Comparison of ENCODE assay signal across 20 cellular contexts in the genomic region with DNA sequence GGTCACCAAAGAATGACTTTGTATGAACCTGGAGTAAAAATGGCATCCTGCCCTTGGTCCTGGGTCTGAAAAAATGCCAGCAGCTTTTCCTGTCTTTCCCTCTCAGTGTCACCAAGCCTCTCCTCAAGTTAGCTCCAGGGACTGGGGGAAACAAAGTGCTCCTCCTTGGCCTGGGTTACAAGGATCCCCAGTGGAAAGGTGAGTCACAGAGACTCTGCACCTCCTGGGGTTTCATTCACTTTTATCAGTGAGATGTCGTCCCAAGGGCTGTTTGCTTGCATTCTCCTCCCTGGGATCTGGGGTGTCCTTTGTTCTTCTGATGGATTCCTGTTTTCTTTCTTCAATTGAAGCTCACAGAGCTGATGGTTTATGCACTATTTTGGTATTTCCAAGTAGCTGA.
A peak's percentile ranks its signal among the peaks of the same experiment; 100 is the strongest.
DNase-seq lines count a peak whose midpoint lies in the region; ATAC-seq, FAIRE-seq and TF ChIP-seq lines count a peak whose summit lies in the region.
"Had no signal": no experiment of that assay in that cellular context is flagged by ENCODE, and none has a peak within 500 bp of the region (broad histone marks: within the 10 kb centered on the region; RNA-seq: fewer than 3 reads in every experiment).

No MANE protein-coding gene starts in this region.

- H3K9ac ChIP-seq in mammary epithelial cell (ENCODE audit: insufficient read depth, low read length) = no peak overlapping the region
- H3K9ac ChIP-seq: BLaER1 treated with 17β-estradiol and CSF1 and Interleukin-3, amounts not matched to agents 10 nM and 100 nM had no signal

- no peaks in the 10 kb centered on the region for H3K36me3 ChIP-seq in mammary epithelial cell (ENCODE audit: insufficient read depth, low read length)
- no peaks in the 10 kb centered on the region for H3K36me3 ChIP-seq in iPS DF 6.9 (ENCODE audit: control insufficient read depth, insufficient read depth, low read length)
- H3K36me3 ChIP-seq: BLaER1 treated with 17β-estradiol and CSF1 and Interleukin-3, amounts not matched to agents 10 nM and 100 nM; SJSA1 had no signal

- no peak overlapping the region for H3K4me2 ChIP-seq in mammary epithelial cell (ENCODE audit: insufficient read depth, low read depth, low read length)
- H3K4me2 ChIP-seq: BLaER1 treated with 17β-estradiol and CSF1 and Interleukin-3, amounts not matched to agents 10 nM and 100 nM had no signal

- TF ChIP-seq CTCF in mammary epithelial cell (conservative IDR thresholded peaks at IDR 0.05 in 1 of 2, IDR thresholded peaks at IDR 0.05 in 1 of 2; ENCODE audit: extremely low read depth in 1 of 2, insufficient read depth in 1 of 2, low read depth in 1 of 2, low read length in 2 of 2) (no peak), MCF 10A (IDR thresholded peaks at IDR 0.05; ENCODE audit: unreplicated experiment) (no peak), WTC11 (IDR thresholded peaks at IDR 0.05) (no peak)

- BruUV-seq in mammary epithelial cell (replicated peaks; lab: Mats Ljungman, UMichigan) (no TSS peak), MCF 10A (replicated peaks; lab: Mats Ljungman, UMichigan) (no TSS peak)

- H3K4me3 Mint-ChIP-seq in MCF 10A (ENCODE audit: unreplicated experiment) (no peak overlapping the region), WTC11 (no peak overlapping the region; the same call in 1 of the 2 replicates)
- H3K4me3 Mint-ChIP-seq: CD8-positive, alpha-beta memory T cell; IgD-negative memory B cell had no signal

- H3K27ac ChIP-seq in mammary epithelial cell (ENCODE audit: insufficient read depth, low read depth, low read length) = no peak overlapping the region
- peak overlapping the region; percentile 13 for H3K27ac ChIP-seq in iPS DF 6.9 (ENCODE audit: low read length)
- H3K27ac ChIP-seq: BLaER1 treated with 17β-estradiol and CSF1 and Interleukin-3, amounts not matched to agents 10 nM and 100 nM; RWPE1; SJSA1 had no signal

- H3K27me3 ChIP-seq in mammary epithelial cell (ENCODE audit: insufficient read depth, low read length) (no peaks in the 10 kb centered on the region), iPS DF 6.9 (ENCODE audit: control insufficient read depth, insufficient read depth, low read length) (no peaks in the 10 kb centered on the region)
- H3K27me3 ChIP-seq: BLaER1 treated with 17β-estradiol and CSF1 and Interleukin-3, amounts not matched to agents 10 nM and 100 nM; SJSA1 had no signal

- H3K4me1 Mint-ChIP-seq in MCF 10A (ENCODE audit: insufficient read depth, unreplicated experiment) = peaks cover 23% of the 10 kb centered on the region
- H3K4me1 Mint-ChIP-seq in WTC11 = peaks cover 45% of the 10 kb centered on the region
- H3K4me1 Mint-ChIP-seq: CD8-positive, alpha-beta memory T cell; IgD-negative memory B cell had no signal

- in situ Hi-C loops in mammary epithelial cell (cut with MboI; ENCODE audit: low sequenced_read_pairs in 2 of 2) = no loop called here

- H3K27ac Mint-ChIP-seq in MCF 10A (ENCODE audit: low read depth, unreplicated experiment) = no peak overlapping the region
- peak overlapping the region; percentile 67 for H3K27ac Mint-ChIP-seq in WTC11
- H3K27ac Mint-ChIP-seq: IgD-negative memory B cell had no signal

- CTCF ChIA-PET in mammary epithelial cell (lab: Charles Lee; ENCODE audit: low non-redundant PET) = no interaction called here
- CTCF ChIA-PET in MCF 10A (lab: Yijun Ruan, JAX) = no interaction called here
- CTCF ChIA-PET in WTC11 (lab: Charles Lee) = no interaction called here

- TF ChIP-seq POLR2A in H54 (IDR thresholded peaks at IDR 0.05; ENCODE audit: low read depth, low read length) = no peak

- H2AFZ ChIP-seq in mammary epithelial cell (ENCODE audit: low read depth, low read length) = peak overlapping the region; percentile 55

- ATAC-seq in WTC11 = peak; percentile 90
- no peak for ATAC-seq in HG02623 (IDR thresholded peaks at IDR 0.05; ENCODE audit: unreplicated experiment)
- ATAC-seq: HCT116, PC-3 had no signal

- WGBS in mammary epithelial cell (ENCODE audit: low coverage, missing lambda C conversion rate) = 100% methylated on average over 1 of the region's 1 CpG
- WGBS in iPS DF 6.9 (ENCODE audit: insufficient coverage, insufficient read length) = no CpG with 5 or more reads among the region's 1 CpG

- H4K20me1 ChIP-seq in mammary epithelial cell (ENCODE audit: insufficient read depth, low read length) = no peaks in the 10 kb centered on the region
- H4K20me1 ChIP-seq: BLaER1 treated with 17β-estradiol and CSF1 and Interleukin-3, amounts not matched to agents 10 nM and 100 nM had no signal

- peaks cover 12% of the 10 kb centered on the region for H3K4me1 ChIP-seq in mammary epithelial cell (ENCODE audit: insufficient read depth, low read length)
- H3K4me1 ChIP-seq in iPS DF 6.9 (ENCODE audit: control insufficient read depth, insufficient read depth, low read length) = peaks cover 2% of the 10 kb centered on the region; the same call in 1 of the 2 replicates
- H3K4me1 ChIP-seq: BLaER1 treated with 17β-estradiol and CSF1 and Interleukin-3, amounts not matched to agents 10 nM and 100 nM had no signal

- dilution Hi-C loops in mammary epithelial cell (cut with HindIII; ENCODE audit: low sequenced_read_pairs) = no loop called here

- H3K9me3 Mint-ChIP-seq in MCF 10A (ENCODE audit: unreplicated experiment) (no peaks in the 10 kb centered on the region), WTC11 (no peaks in the 10 kb centered on the region; the same call in 1 of the 2 replicates)

- no peak for FAIRE-seq in GM19239 (lab: Jason Lieb, UNC)
- no peak for FAIRE-seq in H54 (lab: Jason Lieb, UNC)

- H3K9me3 ChIP-seq in mammary epithelial cell (replicated peaks; ENCODE audit: insufficient read depth, low read length) (no peaks in the 10 kb centered on the region), iPS DF 6.9 (ENCODE audit: control insufficient read depth, insufficient read depth, low read length) (no peaks in the 10 kb centered on the region)
- H3K9me3 ChIP-seq: BLaER1 treated with 17β-estradiol and CSF1 and Interleukin-3, amounts not matched to agents 10 nM and 100 nM; SJSA1 had no signal

- DNase-seq in mammary epithelial cell (no peak), MCF 10A (ENCODE audit: unreplicated experiment) (no peak), WTC11 (ENCODE audit: low spot score) (no peak), iPS DF 6.9 (ENCODE audit: low read depth, low spot score) (peak; percentile 48), GM19239 (ENCODE audit: insufficient read length, low spot score) (no peak), H54 (ENCODE audit: insufficient read length, low spot score) (no peak), GF-D8 (lab: John Stamatoyannopoulos, UW) (no peak)
- DNase-seq: CD8-positive, alpha-beta memory T cell; DND-41; GDM1; Kasumi-1; NCI-H1105 treated with DMSO at 0.1 percent for 48 hours; NCI-H1694 treated with DMSO at 0.1 percent for 48 hours; PC-3 had no signal

- intact Hi-C loops in mammary epithelial cell (cut with micrococcal nuclease) = no loop called here
- intact Hi-C loops in MCF 10A (cut with micrococcal nuclease) = no loop called here

- H3K27me3 Mint-ChIP-seq in MCF 10A (ENCODE audit: insufficient read depth, unreplicated experiment) (no peaks in the 10 kb centered on the region), WTC11 (ENCODE audit: low read depth) (no peaks in the 10 kb centered on the region; the same call in 1 of the 2 replicates)
- H3K27me3 Mint-ChIP-seq: CD8-positive, alpha-beta memory T cell; IgD-negative memory B cell had no signal

- no peak overlapping the region for H3K4me3 ChIP-seq in mammary epithelial cell (replicated peaks in 1 of 3; ENCODE audit: insufficient read depth in 1 of 3, low read depth in 2 of 3, low read length in 3 of 3)
- no peak overlapping the region for H3K4me3 ChIP-seq in iPS DF 6.9 (ENCODE audit: low read length)
- H3K4me3 ChIP-seq: BLaER1 treated with 17β-estradiol and CSF1 and Interleukin-3, amounts not matched to agents 10 nM and 100 nM; SJSA1 had no signal

- POLR2A ChIA-PET in MCF 10A (lab: Yijun Ruan, JAX) = no interaction called here
- POLR2A ChIA-PET in WTC11 (lab: Charles Lee) = no interaction called here

- H3K36me3 Mint-ChIP-seq in MCF 10A (ENCODE audit: insufficient read depth, unreplicated experiment) (no peaks in the 10 kb centered on the region), WTC11 (no peaks in the 10 kb centered on the region)
- H3K36me3 Mint-ChIP-seq: CD8-positive, alpha-beta memory T cell; IgD-negative memory B cell had no signal

- H3K79me2 ChIP-seq in mammary epithelial cell (ENCODE audit: insufficient read depth, low read length) = no peaks in the 10 kb centered on the region

TF ChIP-seq in WTC11, 78 proteins besides CTCF, POLR2A, EP300 and RAD21:
- TF ChIP-seq ZNF423 (CRISPR knock-in tag; IDR thresholded peaks at IDR 0.05) (peak; percentile 97), TEAD1 (CRISPR knock-in tag; IDR thresholded peaks at IDR 0.05) (peak; percentile 72; the same call in 1 of the 2 replicates)
- TF ChIP-seq, protein P1, sequence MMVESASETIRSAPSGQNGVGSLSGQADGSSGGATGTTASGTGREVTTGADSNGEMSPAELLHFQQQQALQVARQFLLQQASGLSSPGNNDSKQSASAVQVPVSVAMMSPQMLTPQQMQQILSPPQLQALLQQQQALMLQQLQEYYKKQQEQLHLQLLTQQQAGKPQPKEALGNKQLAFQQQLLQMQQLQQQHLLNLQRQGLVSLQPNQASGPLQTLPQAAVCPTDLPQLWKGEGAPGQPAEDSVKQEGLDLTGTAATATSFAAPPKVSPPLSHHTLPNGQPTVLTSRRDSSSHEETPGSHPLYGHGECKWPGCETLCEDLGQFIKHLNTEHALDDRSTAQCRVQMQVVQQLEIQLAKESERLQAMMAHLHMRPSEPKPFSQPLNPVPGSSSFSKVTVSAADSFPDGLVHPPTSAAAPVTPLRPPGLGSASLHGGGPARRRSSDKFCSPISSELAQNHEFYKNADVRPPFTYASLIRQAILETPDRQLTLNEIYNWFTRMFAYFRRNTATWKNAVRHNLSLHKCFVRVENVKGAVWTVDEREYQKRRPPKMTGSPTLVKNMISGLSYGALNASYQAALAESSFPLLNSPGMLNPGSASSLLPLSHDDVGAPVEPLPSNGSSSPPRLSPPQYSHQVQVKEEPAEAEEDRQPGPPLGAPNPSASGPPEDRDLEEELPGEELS (CRISPR knock-in tag; IDR thresholded peaks at IDR 0.05) = peak; percentile 46; the same call in 1 of the 2 replicates
- TF ChIP-seq, protein P2, sequence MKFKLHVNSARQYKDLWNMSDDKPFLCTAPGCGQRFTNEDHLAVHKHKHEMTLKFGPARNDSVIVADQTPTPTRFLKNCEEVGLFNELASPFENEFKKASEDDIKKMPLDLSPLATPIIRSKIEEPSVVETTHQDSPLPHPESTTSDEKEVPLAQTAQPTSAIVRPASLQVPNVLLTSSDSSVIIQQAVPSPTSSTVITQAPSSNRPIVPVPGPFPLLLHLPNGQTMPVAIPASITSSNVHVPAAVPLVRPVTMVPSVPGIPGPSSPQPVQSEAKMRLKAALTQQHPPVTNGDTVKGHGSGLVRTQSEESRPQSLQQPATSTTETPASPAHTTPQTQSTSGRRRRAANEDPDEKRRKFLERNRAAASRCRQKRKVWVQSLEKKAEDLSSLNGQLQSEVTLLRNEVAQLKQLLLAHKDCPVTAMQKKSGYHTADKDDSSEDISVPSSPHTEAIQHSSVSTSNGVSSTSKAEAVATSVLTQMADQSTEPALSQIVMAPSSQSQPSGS (CRISPR knock-in tag; IDR thresholded peaks at IDR 0.05; ENCODE audit: borderline replicate concordance, low read depth) = no peak
